1 cellular context compared by ENCODE assay signal in the genomic region with DNA sequence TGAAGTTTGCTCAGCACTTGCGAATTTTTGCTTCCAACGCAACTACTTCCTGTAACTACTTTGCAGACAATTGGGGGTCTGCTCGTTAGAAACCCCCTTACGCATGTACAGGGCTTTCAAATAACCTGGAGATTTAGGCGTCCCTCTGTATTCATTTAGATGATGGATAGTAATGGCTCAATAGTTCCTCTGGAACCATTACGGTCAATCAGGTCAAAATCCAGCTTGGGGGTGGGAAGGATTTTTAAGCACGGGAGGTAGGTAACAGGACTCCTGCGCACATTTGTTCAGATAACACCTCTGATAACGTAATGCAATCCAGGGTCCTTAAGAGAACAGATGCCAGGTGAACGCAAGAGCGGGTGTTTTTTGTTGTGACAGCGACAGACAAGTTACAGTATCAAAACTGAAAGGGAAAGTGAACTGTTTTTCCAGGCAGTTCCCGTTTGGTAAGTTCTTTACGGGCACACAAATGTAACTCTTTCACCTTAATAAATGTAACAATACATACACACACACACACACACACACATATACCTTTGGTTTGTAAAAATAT.
A peak's percentile ranks its signal among the peaks of the same experiment; 100 is the strongest.
TF ChIP-seq lines count a peak whose summit lies in the region.

No MANE protein-coding gene starts in this region.

TF ChIP-seq in HepG2, 621 proteins besides CTCF, POLR2A, EP300 and RAD21 (continued from another document):
- TF ChIP-seq, protein P1, sequence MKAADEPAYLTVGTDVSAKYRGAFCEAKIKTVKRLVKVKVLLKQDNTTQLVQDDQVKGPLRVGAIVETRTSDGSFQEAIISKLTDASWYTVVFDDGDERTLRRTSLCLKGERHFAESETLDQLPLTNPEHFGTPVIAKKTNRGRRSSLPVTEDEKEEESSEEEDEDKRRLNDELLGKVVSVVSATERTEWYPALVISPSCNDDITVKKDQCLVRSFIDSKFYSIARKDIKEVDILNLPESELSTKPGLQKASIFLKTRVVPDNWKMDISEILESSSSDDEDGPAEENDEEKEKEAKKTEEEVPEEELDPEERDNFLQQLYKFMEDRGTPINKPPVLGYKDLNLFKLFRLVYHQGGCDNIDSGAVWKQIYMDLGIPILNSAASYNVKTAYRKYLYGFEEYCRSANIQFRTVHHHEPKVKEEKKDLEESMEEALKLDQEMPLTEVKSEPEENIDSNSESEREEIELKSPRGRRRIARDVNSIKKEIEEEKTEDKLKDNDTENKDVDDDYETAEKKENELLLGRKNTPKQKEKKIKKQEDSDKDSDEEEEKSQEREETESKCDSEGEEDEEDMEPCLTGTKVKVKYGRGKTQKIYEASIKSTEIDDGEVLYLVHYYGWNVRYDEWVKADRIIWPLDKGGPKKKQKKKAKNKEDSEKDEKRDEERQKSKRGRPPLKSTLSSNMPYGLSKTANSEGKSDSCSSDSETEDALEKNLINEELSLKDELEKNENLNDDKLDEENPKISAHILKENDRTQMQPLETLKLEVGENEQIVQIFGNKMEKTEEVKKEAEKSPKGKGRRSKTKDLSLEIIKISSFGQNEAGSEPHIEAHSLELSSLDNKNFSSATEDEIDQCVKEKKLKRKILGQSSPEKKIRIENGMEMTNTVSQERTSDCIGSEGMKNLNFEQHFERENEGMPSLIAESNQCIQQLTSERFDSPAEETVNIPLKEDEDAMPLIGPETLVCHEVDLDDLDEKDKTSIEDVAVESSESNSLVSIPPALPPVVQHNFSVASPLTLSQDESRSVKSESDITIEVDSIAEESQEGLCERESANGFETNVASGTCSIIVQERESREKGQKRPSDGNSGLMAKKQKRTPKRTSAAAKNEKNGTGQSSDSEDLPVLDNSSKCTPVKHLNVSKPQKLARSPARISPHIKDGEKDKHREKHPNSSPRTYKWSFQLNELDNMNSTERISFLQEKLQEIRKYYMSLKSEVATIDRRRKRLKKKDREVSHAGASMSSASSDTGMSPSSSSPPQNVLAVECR (CRISPR knock-in tag; IDR thresholded peaks at IDR 0.05; ENCODE audit: borderline replicate concordance): peak; percentile 29; the same call in 1 of the 2 replicates
- TF ChIP-seq, protein P2, sequence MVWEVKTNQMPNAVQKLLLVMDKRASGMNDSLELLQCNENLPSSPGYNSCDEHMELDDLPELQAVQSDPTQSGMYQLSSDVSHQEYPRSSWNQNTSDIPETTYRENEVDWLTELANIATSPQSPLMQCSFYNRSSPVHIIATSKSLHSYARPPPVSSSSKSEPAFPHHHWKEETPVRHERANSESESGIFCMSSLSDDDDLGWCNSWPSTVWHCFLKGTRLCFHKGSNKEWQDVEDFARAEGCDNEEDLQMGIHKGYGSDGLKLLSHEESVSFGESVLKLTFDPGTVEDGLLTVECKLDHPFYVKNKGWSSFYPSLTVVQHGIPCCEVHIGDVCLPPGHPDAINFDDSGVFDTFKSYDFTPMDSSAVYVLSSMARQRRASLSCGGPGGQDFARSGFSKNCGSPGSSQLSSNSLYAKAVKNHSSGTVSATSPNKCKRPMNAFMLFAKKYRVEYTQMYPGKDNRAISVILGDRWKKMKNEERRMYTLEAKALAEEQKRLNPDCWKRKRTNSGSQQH (CRISPR knock-in tag; IDR thresholded peaks at IDR 0.05; ENCODE audit: low read depth): 0 out of 2 replicates have a peak, but pooled peaks have one; percentile 26
- TF ChIP-seq TBL1XR1 (IDR thresholded peaks at IDR 0.05; ENCODE audit: borderline replicate concordance, low read length, partially characterized antibody) (peak; percentile 30), POLR2G (IDR thresholded peaks at IDR 0.05; ENCODE audit: low read depth, low read length) (no peak), GZF1 (CRISPR knock-in tag; IDR thresholded peaks at IDR 0.05) (0 out of 2 replicates have a peak, but pooled peaks have one; percentile 23), CBX2 (IDR thresholded peaks at IDR 0.05; ENCODE audit: low read depth, low read length) (peak; percentile 90), CBX2 (CRISPR knock-in tag; IDR thresholded peaks at IDR 0.05; ENCODE audit: low read depth) (no peak), IRF2 (CRISPR knock-in tag; IDR thresholded peaks at IDR 0.05) (peak; percentile 81; the same call in 1 of the 2 replicates), TARDBP (CRISPR knock-in tag; IDR thresholded peaks at IDR 0.05) (no peak)
